ENCODE assay signal across 17 cellular contexts in the genomic region with DNA sequence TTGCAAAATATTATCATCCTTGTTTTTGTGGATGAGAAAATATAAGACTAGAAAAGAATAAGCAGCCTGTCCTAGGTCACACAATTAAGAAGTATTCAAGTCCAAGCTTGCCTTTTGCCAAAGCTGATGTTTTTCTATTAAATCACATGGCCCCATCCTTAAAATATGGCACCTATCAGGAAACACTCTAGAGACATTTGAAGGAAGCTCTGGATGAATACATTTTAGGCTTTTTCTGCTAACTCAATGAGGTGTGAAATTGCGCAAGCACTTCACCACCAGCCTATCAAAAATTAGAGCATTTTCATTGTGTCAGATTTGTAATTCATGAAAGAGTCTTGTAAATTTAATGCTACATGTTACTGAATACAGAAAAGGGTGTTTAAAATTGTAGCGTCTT.
"Had no signal": no experiment of that assay in that cellular context is flagged by ENCODE, and none has a peak within 500 bp of the region (broad histone marks: within the 10 kb centered on the region; RNA-seq: fewer than 3 reads in every experiment).

No MANE protein-coding gene starts in this region.

- H3K27me3 ChIP-seq: dorsolateral prefrontal cortex, gastrocnemius medialis, heart left ventricle, pancreas, thyroid gland had no signal

- FAIRE-seq: astrocyte, pancreas, urothelium cell line had no signal

- H3K36me3 ChIP-seq: gastrocnemius medialis, heart left ventricle, pancreas, thyroid gland had no signal

- ATAC-seq: activated CD8-positive, alpha-beta memory T cell treated with anti-CD3 and anti-CD28 coated beads, Interleukin-2, amount 10 ng/mL, durations not matched to agents 7 days and 5 days; gastrocnemius medialis; heart left ventricle; pancreas; stimulated activated naive B cell treated with anti-CD40 and anti-IgM and Interleukin-4, amounts not matched to agents 10 μg/mL and 1 μg/mL and 100 μg/mL, for 72 hours had no signal

- DNase-seq: activated CD4-positive, alpha-beta T cell treated with anti-CD3 and anti-CD28 coated beads for 1 hour; activated CD4-positive, alpha-beta T cell treated with anti-CD3 and anti-CD28 coated beads, Interleukin-2, amount 50 U/mL, for 48 hours; activated CD8-positive, alpha-beta memory T cell treated with anti-CD3 and anti-CD28 coated beads, Interleukin-2, amount 10 ng/mL, durations not matched to agents 7 days and 5 days; activated naive CD4-positive, alpha-beta T cell treated with anti-CD3 and anti-CD28 coated beads, Interleukin-2, amount 10 ng/mL, durations not matched to agents 7 days and 5 days; activated T-cell treated with anti-CD3 and anti-CD28 coated beads, Interleukin-2, amount 50 U/mL, for 1 hour; dorsolateral prefrontal cortex; erythroblast; gastrocnemius medialis; heart left ventricle; immature natural killer cell; naive B cell; pancreas; stimulated activated CD4-positive, alpha-beta T cell treated with anti-CD3 and anti-CD28 coated beads, Interleukin-2, amount 100 ng/mL, for 48 hours; stimulated activated naive B cell treated with anti-CD40 and anti-IgM and Interleukin-4, amounts not matched to agents 10 μg/mL and 1 μg/mL and 100 μg/mL, for 72 hours had no signal

- H3K4me3 ChIP-seq: dorsolateral prefrontal cortex, gastrocnemius medialis, heart left ventricle, pancreas, thyroid gland had no signal
